ENCODE assay signal across 37 cellular contexts in genomic region chr5:129445379-129445778, GRCh38. TPM values are rescaled to one million over a fixed set of nuclear protein-coding genes. Genes with fewer than 3 reads are reported as not detected.
DNase-seq lines count a peak whose midpoint lies in the region; ATAC-seq, FAIRE-seq and TF ChIP-seq lines count a peak whose summit lies in the region.
"Had no signal": no experiment of that assay in that cellular context is flagged by ENCODE, and none has a peak within 500 bp of the region (broad histone marks: within the 10 kb centered on the region; RNA-seq: fewer than 3 reads in every experiment).

No MANE protein-coding gene starts in this region.

- DNase-seq in GM12891 (ENCODE audit: insufficient read length, low spot score) (no peak), aorta (no peak), NCI-H748 treated with DMSO at 0.1 percent for 48 hours (lab: John Stamatoyannopoulos, UW) (no peak), erythroblast (lab: John Stamatoyannopoulos, UW) (no peak)
- DNase-seq: 8988T; activated CD4-positive, alpha-beta T cell treated with anti-CD3 and anti-CD28 coated beads, Interleukin-2, amount 10 ng/mL, durations not matched to agents 7 days and 5 days; activated effector memory CD4-positive, alpha-beta T cell treated with Interleukin-2 at 50 U/mL for 16 hours; activated naive CD8-positive, alpha-beta T cell treated with anti-CD3 and anti-CD28 coated beads for 36 hours; Caco-2; caudate nucleus; cortex of kidney; effector memory CD4-positive, alpha-beta T cell; foreskin keratinocyte; head of caudate nucleus; islet precursor cell; left lung; NCI-H1092; NCI-H187; NCI-H510A treated with DMSO at 0.1 percent for 48 hours; PC-3; stimulated activated CD4-positive, alpha-beta T cell treated with anti-CD3 and anti-CD28 coated beads, Interleukin-15, amount 100 ng/mL, for 24 hours; stimulated activated naive CD4-positive, alpha-beta T cell; T-helper 1 cell; upper lobe of right lung had no signal

- no peak overlapping the region for H2AFZ ChIP-seq in OCI-LY3 (ENCODE audit: low read depth, low read length)

- 96 to 98% methylated on average over 2 of the region's 2 CpGs for WGBS in aorta, 2 donors

- H3K4me1 ChIP-seq in OCI-LY3 (ENCODE audit: low read length), result peaks cover 11% of the 10 kb centered on the region
- no peaks in the 10 kb centered on the region for H3K4me1 ChIP-seq in aorta (ENCODE audit: control insufficient read depth in 1 of 2, insufficient read depth in 2 of 2, low read length in 2 of 2)
- H3K4me1 ChIP-seq: Caco-2, foreskin keratinocyte, left lung, suprapubic skin, upper lobe of right lung had no signal

- H3K79me2 ChIP-seq in OCI-LY3 (ENCODE audit: low read length), result no peaks in the 10 kb centered on the region

- TF ChIP-seq CTCF in OCI-LY3 (IDR thresholded peaks at IDR 0.05; ENCODE audit: low read depth, low read length), result no peak

- H3K27me3 ChIP-seq in OCI-LY3 (ENCODE audit: low read depth, low read length), result no peaks in the 10 kb centered on the region; the same call in 1 of the 2 replicates
- no peaks in the 10 kb centered on the region for H3K27me3 ChIP-seq in aorta (ENCODE audit: control insufficient read depth in 1 of 2, insufficient read depth in 2 of 2, low read length in 1 of 2)
- H3K27me3 ChIP-seq: foreskin keratinocyte, left lung, suprapubic skin, upper lobe of right lung had no signal

- intact Hi-C loops in aorta (cut with DNase I), result no loop called here

- peak overlapping the region; percentile 21; the same call in 1 of the 2 replicates for H3K4me2 ChIP-seq in OCI-LY3 (ENCODE audit: low read length)

- no peak overlapping the region for H3K9ac ChIP-seq in OCI-LY3 (ENCODE audit: low read length)

- H3K36me3 ChIP-seq in OCI-LY3 (replicated peaks; ENCODE audit: low read depth, low read length), result no peaks in the 10 kb centered on the region
- no peaks in the 10 kb centered on the region for H3K36me3 ChIP-seq in aorta (ENCODE audit: control insufficient read depth in 1 of 2, insufficient read depth in 2 of 2, low read length in 1 of 2)
- H3K36me3 ChIP-seq: left lung, suprapubic skin, upper lobe of right lung had no signal

- TF ChIP-seq POLR2A in GM12891 (IDR thresholded peaks at IDR 0.05; ENCODE audit: low read depth, low read length) (no peak), erythroblast (IDR thresholded peaks at IDR 0.05; ENCODE audit: low read length) (no peak)

- H3K27ac ChIP-seq in OCI-LY3 (ENCODE audit: low read length), result no peak overlapping the region
- H3K27ac ChIP-seq in aorta (ENCODE audit: low read depth in 1 of 2, low read length in 2 of 2), result no peak overlapping the region
- H3K27ac ChIP-seq: foreskin keratinocyte, left lung, SK-N-MC, suprapubic skin, upper lobe of right lung had no signal

- H4K20me1 ChIP-seq in OCI-LY3 (ENCODE audit: insufficient read depth, low read length), result no peaks in the 10 kb centered on the region

- ATAC-seq in GM19351 (IDR thresholded peaks at IDR 0.05; ENCODE audit: unreplicated experiment) (peak; percentile 73), HG02973 (IDR thresholded peaks at IDR 0.05; ENCODE audit: unreplicated experiment) (peak; percentile 93), HG02870 (IDR thresholded peaks at IDR 0.05; ENCODE audit: unreplicated experiment) (no peak), aorta (ENCODE audit: low FRiP score) (no peak)
- ATAC-seq: foreskin keratinocyte, left lung, PC-3, upper lobe of right lung, WTC11 had no signal

- H3K9me3 ChIP-seq in OCI-LY3 (ENCODE audit: insufficient read depth, low read length) (no peaks in the 10 kb centered on the region), aorta (ENCODE audit: control insufficient read depth, low read length) (no peaks in the 10 kb centered on the region)
- H3K9me3 ChIP-seq: Caco-2, left lung, suprapubic skin, upper lobe of right lung had no signal

- H3K4me3 ChIP-seq in OCI-LY3 (ENCODE audit: low read length), result no peak overlapping the region
- no peak overlapping the region for H3K4me3 ChIP-seq in aorta (ENCODE audit: low read length in 2 of 2)
- H3K4me3 ChIP-seq: left lung, SK-N-MC, suprapubic skin, upper lobe of right lung had no signal

- FAIRE-seq in GM12891 (lab: Jason Lieb, UNC), result no peak
- FAIRE-seq: G401.6, H54, HTR-8/SVneo had no signal

TF ChIP-seq in GM12891, 5 proteins besides CTCF, POLR2A, EP300 and RAD21:
- no peak for TF ChIP-seq POU2F2 (IDR thresholded peaks at IDR 0.05; ENCODE audit: low read depth, low read length)
- peak; percentile 85 for TF ChIP-seq SPI1 (IDR thresholded peaks at IDR 0.05; ENCODE audit: low read depth, low read length)
- no peak for TF ChIP-seq POLR2AphosphoS5 (IDR thresholded peaks at IDR 0.05; ENCODE audit: low read depth, low read length)

RNA-seq across cellular contexts. Expression of gene ADAMTS19, which starts 14.7 kb away (rescaled TPM):
- not detected for polyA plus RNA-seq in GM12891 (2012; ENCODE audit: low read depth, missing spikeins)
- total RNA-seq in aorta, result under 1 TPM; 0.30 to 0.42 TPM
- polyA plus RNA-seq in aorta, result under 1 TPM; 0.25 to 0.79 TPM
- total RNA-seq: activated CD4-positive, alpha-beta T cell treated with anti-CD3 and anti-CD28 coated beads, Interleukin-2, amount 10 ng/mL, durations not matched to agents 7 days and 5 days; activated CD8-positive, alpha-beta memory T cell treated with anti-CD3 and anti-CD28 coated beads for 36 hours; activated naive CD8-positive, alpha-beta T cell treated with anti-CD3 and anti-CD28 coated beads for 36 hours; osteoblast; PC-3; suprapubic skin; upper lobe of right lung had no signal
- polyA plus RNA-seq: CD14-positive monocyte had no signal

Comparison
In these comparisons a context has a peak if more than half of its experiments do, and no peak if none do; other contexts are left out.
1. ATAC-seq: peak in GM19351 (single experiment) and HG02973 (single experiment); none in HG02870 (single experiment) and aorta (single experiment).